In the genomic region with DNA sequence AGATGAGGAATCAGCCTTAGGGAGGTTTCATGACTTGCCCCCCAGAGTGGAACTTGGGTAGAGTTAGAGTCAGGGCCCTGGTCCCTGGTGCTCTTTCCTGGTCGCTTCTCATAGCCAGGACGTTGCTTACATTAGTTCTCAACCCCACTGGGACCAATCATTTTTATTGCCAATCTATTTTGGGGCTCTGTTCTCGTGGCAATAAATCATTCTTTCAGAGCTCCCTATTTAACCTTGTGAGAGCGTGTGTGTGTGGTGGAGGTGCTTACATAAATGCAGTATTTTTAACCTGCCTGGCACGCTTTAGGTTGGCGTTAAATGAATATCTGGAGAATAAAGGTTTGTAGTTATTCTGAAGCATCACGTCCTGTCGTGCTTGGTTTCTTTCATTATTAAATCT, we compare ENCODE assay signal across 11 cellular contexts. TPM values are rescaled to one million over a fixed set of nuclear protein-coding genes. Genes with fewer than 3 reads are reported as not detected.
DNase-seq lines count a peak whose midpoint lies in the region; ATAC-seq and TF ChIP-seq lines count a peak whose summit lies in the region.
"Had no signal": no experiment of that assay in that cellular context is flagged by ENCODE, and none has a peak within 500 bp of the region (broad histone marks: within the 10 kb centered on the region; RNA-seq: fewer than 3 reads in every experiment).

No MANE protein-coding gene starts in this region.

- H3K9me2 ChIP-seq in PC-3 (replicated peaks; ENCODE audit: low read length), result no peaks in the 10 kb centered on the region
- H3K9me2 ChIP-seq in hepatocyte (replicated peaks; ENCODE audit: insufficient read depth), result no peaks in the 10 kb centered on the region

- POLR2A ChIA-PET in PC-3 (lab: Charles Lee; ENCODE audit: unreplicated experiment), result no interaction called here

- TF ChIP-seq POLR2A in heart left ventricle (IDR thresholded peaks at IDR 0.05) (no peak), transverse colon (IDR thresholded peaks at IDR 0.05) (no peak)

- H4K20me1 ChIP-seq in PC-3 (ENCODE audit: low read length) (peaks cover 69% of the 10 kb centered on the region), hepatocyte (ENCODE audit: insufficient read depth, poor library complexity, severe bottlenecking) (peaks cover 75% of the 10 kb centered on the region)

- peak overlapping the region; percentile 98; the same call in 1 of the 2 replicates for H3K9ac ChIP-seq in PC-3 (ENCODE audit: low read length)

- peaks cover 14 to 67% (median 53%) of the 10 kb centered on the region in 12 donors for H3K4me1 ChIP-seq in heart left ventricle
- peaks cover 51% of the 10 kb centered on the region for H3K4me1 ChIP-seq in PC-3 (ENCODE audit: insufficient read depth, low read length)
- H3K4me1 ChIP-seq in hepatocyte (ENCODE audit: insufficient read depth), result peaks cover 35% of the 10 kb centered on the region
- H3K4me1 ChIP-seq in transverse colon, result peaks cover 38 to 52% (median 49%) of the 10 kb centered on the region in 4 donors

- H3F3A ChIP-seq in PC-3 (ENCODE audit: low read length, unreplicated experiment), result no peaks in the 10 kb centered on the region

- TF ChIP-seq EP300 in transverse colon (IDR thresholded peaks at IDR 0.05; ENCODE audit: low read depth), result no peak

- WGBS in heart left ventricle, 4 donors, result 28 to 34% (median 30%) methylated on average over 8 of the region's 8 CpGs
- whole genome bisulfite sequencing in hepatocyte (ENCODE audit: low lambda C conversion rate, missing lambda C conversion rate), result 72% methylated on average over 8 of the region's 8 CpGs
- WGBS in transverse colon (ENCODE audit: low coverage in 1 of 2), 2 donors, result 21 to 30% methylated on average over 8 of the region's 8 CpGs

- no peak for ATAC-seq in heart left ventricle
- no peak for ATAC-seq in left cardiac atrium
- no peak for ATAC-seq in PC-3
- no peak for ATAC-seq in GM21360 (IDR thresholded peaks at IDR 0.05; ENCODE audit: unreplicated experiment)
- ATAC-seq in HG02763 (IDR thresholded peaks at IDR 0.05; ENCODE audit: unreplicated experiment), result no peak

- H3K27me3 ChIP-seq in heart left ventricle (no peaks in the 10 kb centered on the region), PC-3 (ENCODE audit: low read length) (no peaks in the 10 kb centered on the region), hepatocyte (no peaks in the 10 kb centered on the region), transverse colon (no peaks in the 10 kb centered on the region)
- H3K27me3 ChIP-seq: thyroid gland had no signal

- no peak for TF ChIP-seq CTCF in heart left ventricle (IDR thresholded peaks at IDR 0.05)
- TF ChIP-seq CTCF in PC-3 (conservative IDR thresholded peaks at IDR 0.05; ENCODE audit: low read depth, low read length), result no peak
- no peak for TF ChIP-seq CTCF in hepatocyte (IDR thresholded peaks at IDR 0.05; ENCODE audit: poor library complexity)
- no peak for TF ChIP-seq CTCF in transverse colon (IDR thresholded peaks at IDR 0.05)

- H3K9me3 ChIP-seq in heart left ventricle, result no peaks in the 10 kb centered on the region
- H3K9me3 ChIP-seq in PC-3 (ENCODE audit: low read length), result no peaks in the 10 kb centered on the region
- H3K9me3 ChIP-seq in hepatocyte (ENCODE audit: low read depth), result no peaks in the 10 kb centered on the region
- H3K9me3 ChIP-seq in transverse colon, result no peaks in the 10 kb centered on the region
- H3K9me3 ChIP-seq: thyroid gland had no signal

- in situ Hi-C loops in transverse colon (cut with MboI; ENCODE audit: low pct_ligation_motif_present in 1 of 4, low pct_unique_long_range_greater_than_20kb in 1 of 4, low sequenced_read_pairs in 3 of 4), result loop anchor here in 3 of 4 donors (10.0 kb wide), 2 partner anchors 58 to 118 kb away; no protein-coding TSS in a partner anchor

- H3K4me3 ChIP-seq in heart left ventricle, result peak overlapping the region in 6 of 12 donors; percentile 5 to 93 (median 18)
- H3K4me3 ChIP-seq in PC-3 (ENCODE audit: low read length), result peak overlapping the region; percentile 98
- no peak overlapping the region for H3K4me3 ChIP-seq in hepatocyte
- peak overlapping the region in 1 of 4 donors; percentile 97 for H3K4me3 ChIP-seq in transverse colon
- H3K4me3 ChIP-seq: thyroid gland had no signal

- H3K79me2 ChIP-seq in PC-3 (ENCODE audit: low read length), result peaks cover 92% of the 10 kb centered on the region
- peaks cover 79% of the 10 kb centered on the region for H3K79me2 ChIP-seq in hepatocyte

- peak overlapping the region; percentile 93 for H3K4me2 ChIP-seq in PC-3 (ENCODE audit: low read length)
- peak overlapping the region; percentile 94 for H3K4me2 ChIP-seq in hepatocyte

- BruUV-seq in PC-3 (replicated peaks; lab: Mats Ljungman, UMichigan), result no TSS peak

- H3K36me3 ChIP-seq in heart left ventricle (no peaks in the 10 kb centered on the region), PC-3 (ENCODE audit: low read depth, low read length) (peaks cover 12% of the 10 kb centered on the region; the same call in 1 of the 2 replicates), hepatocyte (replicated peaks; ENCODE audit: insufficient read depth, low read depth) (no peaks in the 10 kb centered on the region), transverse colon (no peaks in the 10 kb centered on the region)
- H3K36me3 ChIP-seq: thyroid gland had no signal

- peak overlapping the region in 11 of 12 donors; percentile 89 to 97 (median 95) for H3K27ac ChIP-seq in heart left ventricle
- H3K27ac ChIP-seq in PC-3 (ENCODE audit: low read length), result 0 out of 2 replicates have a peak overlapping the region, but pooled peaks have one; percentile 2
- no peak overlapping the region for H3K27ac ChIP-seq in hepatocyte
- peak overlapping the region; percentile 95 to 99 (median 98) for H3K27ac ChIP-seq in transverse colon
- H3K27ac ChIP-seq: thyroid gland had no signal

- no peak overlapping the region for H2AFZ ChIP-seq in PC-3 (ENCODE audit: low read length)
- H2AFZ ChIP-seq in hepatocyte, result no peak overlapping the region

- DNase-seq in heart left ventricle (no peak), left cardiac atrium (no peak), PC-3 (no peak), hepatocyte (ENCODE audit: low spot score) (no peak), transverse colon (no peak), mucosa of gallbladder (ENCODE audit: low spot score) (no peak)
- DNase-seq: AML-193, NCI-H510A, thyroid gland had no signal

- CTCF ChIA-PET in PC-3 (lab: Charles Lee), result no interaction called here

- intact Hi-C loops in heart left ventricle (cut with DNase I), result loop anchor here in 7 of 10 donors (2.0 to 10.0 kb wide), 8 partner anchors 35 to 122 kb away; no protein-coding TSS in a partner anchor
- intact Hi-C loops in left cardiac atrium (cut with DNase I), result loop anchor here (5.0 to 10.0 kb wide), 2 partner anchors 45 to 118 kb away; no protein-coding TSS in a partner anchor
- intact Hi-C loops in PC-3 (cut with micrococcal nuclease), result no loop called here
- intact Hi-C loops in transverse colon (cut with DNase I; ENCODE audit: low total_unique reads), result loop anchor here (5.0 kb wide), 1 partner anchor 65 kb away; no protein-coding TSS in a partner anchor

RNA-seq across cellular contexts. Expression of a gene that starts 4.1 kb away (rescaled TPM):
- total RNA-seq in heart left ventricle, result 10 to 100 TPM; 45.4 to 99.1 (median 63.2) TPM
- 10 to 100 TPM; 35.2 to 50.9 TPM for polyA plus RNA-seq in heart left ventricle
- 10 to 100 TPM; 50.4 to 60.8 TPM for total RNA-seq in left cardiac atrium
- 211 and 271 TPM in 2 replicates for total RNA-seq in PC-3 (2014; rRNA removed)
- total RNA-seq in hepatocyte, result 63.0 and 78.2 TPM in 2 replicates
- 18.5 and 25.6 TPM in 2 replicates for polyA plus RNA-seq in hepatocyte
- 100 to 1,000 TPM; 186 to 388 (median 285) TPM for total RNA-seq in transverse colon
- total RNA-seq in mucosa of gallbladder, result 111 TPM
